Comparison of ENCODE assay signal across 14 cellular contexts in the genomic region with DNA sequence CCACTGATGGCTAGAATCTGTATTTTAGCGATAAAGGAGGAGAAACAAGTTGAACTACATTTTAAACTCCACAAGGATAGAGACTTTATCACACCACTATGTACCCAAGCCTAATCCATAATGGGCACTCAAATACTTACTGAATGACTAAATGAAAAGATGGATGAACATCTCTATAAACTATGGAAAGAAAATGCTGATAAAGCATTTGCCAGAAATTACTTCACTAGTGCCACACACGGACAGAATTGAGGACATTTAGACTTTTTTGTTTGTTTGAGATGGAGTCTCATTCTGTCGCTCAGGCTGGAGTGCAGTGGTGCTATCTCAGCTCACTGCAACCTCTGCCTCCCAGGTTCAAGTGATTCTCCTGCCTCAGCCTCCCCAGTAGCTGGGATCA.
"Had no signal": no experiment of that assay in that cellular context is flagged by ENCODE, and none has a peak within 500 bp of the region (broad histone marks: within the 10 kb centered on the region; RNA-seq: fewer than 3 reads in every experiment).

No MANE protein-coding gene starts in this region.

- H3K4me1 ChIP-seq: breast epithelium had no signal

- H3K9me3 ChIP-seq: breast epithelium, mucosa of descending colon, upper lobe of right lung had no signal

- ATAC-seq: activated T-cell treated with anti-CD3 and anti-CD28 coated beads, Interleukin-2, amount 50 U/mL, for 4 hours; esophagus mucosa; mucosa of descending colon; right cardiac atrium; SK-N-SH treated with all-trans-retinoic acid at 6 μM for 48 hours; upper lobe of right lung had no signal

- H3K27ac ChIP-seq: breast epithelium, upper lobe of right lung had no signal

- H3K27me3 ChIP-seq: breast epithelium, upper lobe of right lung had no signal

- H3K36me3 ChIP-seq: breast epithelium, upper lobe of right lung had no signal

- H3K9me3 Mint-ChIP-seq: activated naive CD8-positive, alpha-beta T cell treated with anti-CD3 and anti-CD28 coated beads, Interleukin-2, amount 10 ng/mL, durations not matched to agents 7 days and 5 days; activated T-cell treated with anti-CD3 and anti-CD28 coated beads, Interleukin-2, amount 50 U/mL, for 4 hours had no signal

- H3K4me3 ChIP-seq: breast epithelium, mucosa of descending colon, upper lobe of right lung had no signal

- DNase-seq: activated CD4-positive, alpha-beta T cell treated with anti-CD3 and anti-CD28 coated beads for 48 hours; activated gamma-delta T cell; activated naive CD8-positive, alpha-beta T cell treated with anti-CD3 and anti-CD28 coated beads, Interleukin-2, amount 10 ng/mL, durations not matched to agents 7 days and 5 days; activated T-cell treated with anti-CD3 and anti-CD28 coated beads, Interleukin-2, amount 50 U/mL, for 4 hours; anterior cingulate cortex; hypothalamus; mucosa of descending colon; posterior cingulate gyrus; right cardiac atrium; stimulated activated naive CD4-positive, alpha-beta T cell; upper lobe of right lung had no signal

- H3K27me3 Mint-ChIP-seq: activated naive CD8-positive, alpha-beta T cell treated with anti-CD3 and anti-CD28 coated beads, Interleukin-2, amount 10 ng/mL, durations not matched to agents 7 days and 5 days had no signal
